Comparison of ENCODE assay signal across 8 cellular contexts in genomic region chr22:31646186-31647019, GRCh38. TPM values are rescaled to one million over a fixed set of nuclear protein-coding genes. Genes with fewer than 3 reads are reported as not detected.
A peak's percentile ranks its signal among the peaks of the same experiment; 100 is the strongest.
DNase-seq lines count a peak whose midpoint lies in the region; ATAC-seq and TF ChIP-seq lines count a peak whose summit lies in the region.

No MANE protein-coding gene starts in this region.

- H3K9me2 ChIP-seq in PC-9 (ENCODE audit: insufficient read depth) = no peaks in the 10 kb centered on the region

- H3K36me3 Mint-ChIP-seq in activated CD4-positive, alpha-beta T cell treated with anti-CD3 and anti-CD28 coated beads, Interleukin-2, amount 10 ng/mL, durations not matched to agents 7 days and 5 days (ENCODE audit: low read depth) = peaks cover 30% of the 10 kb centered on the region

- BruUV-seq in PC-9 (replicated peaks; lab: Mats Ljungman, UMichigan) = no TSS peak

- 29 to 38% methylated on average over 6 of the region's 6 CpGs for WGBS in esophagus, 2 donors

- H3K4me2 ChIP-seq in PC-9 = peak overlapping the region; percentile 63

- H3K9me3 Mint-ChIP-seq in activated CD4-positive, alpha-beta T cell treated with anti-CD3 and anti-CD28 coated beads, Interleukin-2, amount 10 ng/mL, durations not matched to agents 7 days and 5 days = no peaks in the 10 kb centered on the region

- no peak overlapping the region; the same call in 1 of the 2 replicates for H3K4me3 ChIP-seq in PC-9
- H3K4me3 ChIP-seq in esophagus (ENCODE audit: low read depth in 1 of 2, low read length in 2 of 2) = peak overlapping the region in 1 of 2 donors; percentile 1

- H3K36me3 ChIP-seq in PC-9 (ENCODE audit: low read depth) (peaks cover 38% of the 10 kb centered on the region), esophagus (ENCODE audit: control insufficient read depth in 2 of 2, insufficient read depth in 2 of 2, low read length in 1 of 2) (peaks cover 2 to 5% of the 10 kb centered on the region in 2 donors)

- H4K20me1 ChIP-seq in PC-9 (ENCODE audit: insufficient read depth) = no peaks in the 10 kb centered on the region; the same call in 1 of the 2 replicates

- intact Hi-C loops in PC-9 (cut with micrococcal nuclease; ENCODE audit: unreplicated experiment) = loop anchor here (1.0 kb wide), 1 partner anchor 16 kb away; the partner anchor contains the start of gene PISD

- no peak overlapping the region for H3K4me3 Mint-ChIP-seq in activated CD4-positive, alpha-beta T cell treated with anti-CD3 and anti-CD28 coated beads, Interleukin-2, amount 10 ng/mL, durations not matched to agents 7 days and 5 days

- H3K9me3 ChIP-seq in PC-9 (ENCODE audit: insufficient read depth, low read depth) = no peaks in the 10 kb centered on the region
- no peaks in the 10 kb centered on the region for H3K9me3 ChIP-seq in esophagus (ENCODE audit: control insufficient read depth in 2 of 2, insufficient read depth in 1 of 2, low read depth in 1 of 2, low read length in 1 of 2)

- no peak for TF ChIP-seq CTCF in PC-9 (conservative IDR thresholded peaks at IDR 0.05)

- peak; percentile 49 to 52 for DNase-seq in activated CD4-positive, alpha-beta T cell treated with anti-CD3 and anti-CD28 coated beads for 4 hours
- no peak for DNase-seq in activated CD4-positive, alpha-beta T cell treated with anti-CD3 and anti-CD28 coated beads, Interleukin-2, amount 10 ng/mL, durations not matched to agents 7 days and 5 days
- peak; percentile 70 to 99 for DNase-seq in PC-9
- peak; percentile 71 for DNase-seq in stimulated activated CD4-positive, alpha-beta T cell treated with anti-CD3 and anti-CD28 coated beads, Interleukin-4, amount 100 ng/mL, for 24 hours
- DNase-seq in NCI-H345 (lab: John Stamatoyannopoulos, UW) = no peak

- no peak overlapping the region for H2AFZ ChIP-seq in PC-9

- H3F3A ChIP-seq in PC-9 (ENCODE audit: insufficient read depth, low read depth) = peaks cover 41% of the 10 kb centered on the region

- no peak overlapping the region for H3K27ac Mint-ChIP-seq in activated CD4-positive, alpha-beta T cell treated with anti-CD3 and anti-CD28 coated beads, Interleukin-2, amount 10 ng/mL, durations not matched to agents 7 days and 5 days

- no peaks in the 10 kb centered on the region for H3K27me3 Mint-ChIP-seq in activated CD4-positive, alpha-beta T cell treated with anti-CD3 and anti-CD28 coated beads, Interleukin-2, amount 10 ng/mL, durations not matched to agents 7 days and 5 days

- H3K79me2 ChIP-seq in PC-9 (ENCODE audit: low read depth) = peaks cover 85% of the 10 kb centered on the region

- H3K27me3 ChIP-seq in PC-9 (ENCODE audit: insufficient read depth, low read depth) (no peaks in the 10 kb centered on the region), esophagus (ENCODE audit: control insufficient read depth in 1 of 2, insufficient read depth in 2 of 2, low read length in 2 of 2) (no peaks in the 10 kb centered on the region)

- H3K4me1 Mint-ChIP-seq in activated CD4-positive, alpha-beta T cell treated with anti-CD3 and anti-CD28 coated beads, Interleukin-2, amount 10 ng/mL, durations not matched to agents 7 days and 5 days = peaks cover 11% of the 10 kb centered on the region

- POLR2A ChIA-PET in activated CD4-positive, alpha-beta T cell treated with anti-CD3 and anti-CD28 coated beads, Interleukin-2, amount 10 ng/mL, durations not matched to agents 7 days and 5 days (lab: Charles Lee) = no interaction called here
- POLR2A ChIA-PET in PC-9 (lab: Charles Lee; ENCODE audit: unreplicated experiment) = interaction anchor here (0.5 to 1.6 kb wide), 3 partner anchors 16 to 333 kb away, joined by 5 to 16 read pairs (median 6); partner anchors contain the start of gene PISD

- no peak for ATAC-seq in GM19395 (IDR thresholded peaks at IDR 0.05; ENCODE audit: unreplicated experiment)
- no peak for ATAC-seq in GM19467 (IDR thresholded peaks at IDR 0.05; ENCODE audit: unreplicated experiment)

- H3K27ac ChIP-seq in PC-9 = peak overlapping the region; percentile 98
- peak overlapping the region; percentile 76 to 79 for H3K27ac ChIP-seq in esophagus (ENCODE audit: low read depth in 2 of 2, low read length in 1 of 2)

- CTCF ChIA-PET in activated CD4-positive, alpha-beta T cell treated with anti-CD3 and anti-CD28 coated beads, Interleukin-2, amount 10 ng/mL, durations not matched to agents 7 days and 5 days (lab: Charles Lee) = interaction anchor here (1.3 to 1.4 kb wide), 2 partner anchors 12 kb away, joined by 3 to 5 read pairs; no protein-coding TSS in a partner anchor
- CTCF ChIA-PET in PC-9 (lab: Charles Lee) = interaction anchor here (0.6 to 1.2 kb wide), 3 partner anchors 15 to 324 kb away, joined by 3 to 4 read pairs (median 3); partner anchors contain the start of gene PISD

- peaks cover 45% of the 10 kb centered on the region for H3K4me1 ChIP-seq in PC-9 (replicated peaks; ENCODE audit: insufficient read depth)
- no peaks in the 10 kb centered on the region for H3K4me1 ChIP-seq in esophagus (ENCODE audit: control insufficient read depth in 2 of 2, insufficient read depth in 2 of 2, low read length in 1 of 2)

RNA-seq across cellular contexts. Expression of gene PISD, which starts 15.6 kb away (rescaled TPM):
- 10 to 100 TPM; 19.4 to 19.6 TPM for total RNA-seq in activated CD4-positive, alpha-beta T cell treated with anti-CD3 and anti-CD28 coated beads, Interleukin-2, amount 10 ng/mL, durations not matched to agents 7 days and 5 days
- total RNA-seq in PC-9 (2021) = 46.4 and 46.8 TPM in 2 replicates
- 10 to 100 TPM; 24.7 to 30.4 TPM for polyA plus RNA-seq in esophagus

Comparison
In these comparisons a context has a peak if more than half of its experiments do, and no peak if none do; other contexts are left out.
1. DNase-seq: peak in activated CD4-positive, alpha-beta T cell treated with anti-CD3 and anti-CD28 coated beads for 4 hours (2 of 2), PC-9 (2 of 2) and stimulated activated CD4-positive, alpha-beta T cell treated with anti-CD3 and anti-CD28 coated beads, Interleukin-4, amount 100 ng/mL, for 24 hours (single experiment); none in activated CD4-positive, alpha-beta T cell treated with anti-CD3 and anti-CD28 coated beads, Interleukin-2, amount 10 ng/mL, durations not matched to agents 7 days and 5 days (single experiment) and NCI-H345 (single experiment).